ENCODE assay signal across 15 cellular contexts in the genomic region with DNA sequence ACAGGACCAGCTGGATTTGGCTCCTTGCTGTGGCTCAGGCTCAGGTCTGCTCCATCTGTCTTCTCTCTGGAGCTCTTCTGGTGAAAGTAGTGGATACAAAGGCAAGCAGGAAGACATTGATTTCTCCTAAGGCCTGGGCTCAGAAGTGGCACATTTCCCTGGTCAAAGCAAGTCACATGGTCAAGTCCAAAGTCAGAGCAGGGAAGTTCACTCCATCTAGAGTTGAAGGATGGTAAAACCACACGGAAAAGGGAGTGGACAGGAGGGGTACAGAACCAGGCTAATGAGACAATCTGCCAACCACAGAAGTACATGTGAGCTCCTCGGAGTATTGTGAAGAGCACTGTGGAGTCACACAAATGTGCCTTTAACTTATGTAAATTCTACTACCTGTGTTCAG.
DNase-seq lines count a peak whose midpoint lies in the region; ATAC-seq and TF ChIP-seq lines count a peak whose summit lies in the region.
"Had no signal": no experiment of that assay in that cellular context is flagged by ENCODE, and none has a peak within 500 bp of the region (broad histone marks: within the 10 kb centered on the region; RNA-seq: fewer than 3 reads in every experiment).

No MANE protein-coding gene starts in this region.

- no peaks in the 10 kb centered on the region for H3K27me3 ChIP-seq in WERI-Rb-1 (ENCODE audit: insufficient read depth, low read depth, severe bottlenecking)

- ATAC-seq in left colon (peak; percentile 87), HG03135 (IDR thresholded peaks at IDR 0.05; ENCODE audit: unreplicated experiment) (no peak), HG03432 (IDR thresholded peaks at IDR 0.05; ENCODE audit: unreplicated experiment) (no peak)

- TF ChIP-seq RAD21 in Ishikawa (IDR thresholded peaks at IDR 0.05; ENCODE audit: low read depth): no peak

- intact Hi-C loops in left colon (cut with DNase I, micrococcal nuclease): no loop called here

- H3K9me3 ChIP-seq in WERI-Rb-1 (ENCODE audit: severe bottlenecking): peaks cover 17% of the 10 kb centered on the region

- TF ChIP-seq EP300 in Ishikawa (IDR thresholded peaks at IDR 0.05; ENCODE audit: borderline replicate concordance): no peak

- DNase-seq in EL (peak; percentile 4), WERI-Rb-1 (peak; percentile 70), left colon (no peak), T-helper 1 cell (no peak)
- no peak for DNase-seq in activated CD4-positive, alpha-beta T cell treated with anti-CD3 and anti-CD28 coated beads for 1 hour
- DNase-seq: activated gamma-delta T cell treated with Interleukin-2 at 50 U/mL for 16 hours; CD4-positive, alpha-beta T cell; hypothalamus; NCI-H1105 treated with DMSO at 0.1 percent for 48 hours; occipital lobe; stomach had no signal

- no peak overlapping the region for H3K4me3 ChIP-seq in WERI-Rb-1 (ENCODE audit: low read depth, low read length)
- H3K4me3 ChIP-seq: smooth muscle cell, stomach had no signal

- no peaks in the 10 kb centered on the region for H3K36me3 ChIP-seq in WERI-Rb-1
- H3K36me3 ChIP-seq: stomach had no signal

- TF ChIP-seq CTCF in WERI-Rb-1 (IDR thresholded peaks at IDR 0.05; ENCODE audit: low read depth, low read length): peak; percentile 59

- no peak overlapping the region for H3K27ac ChIP-seq in WERI-Rb-1
- H3K27ac ChIP-seq: stomach had no signal

TF ChIP-seq in Ishikawa, 13 proteins besides CTCF, POLR2A, EP300 and RAD21:
- TF ChIP-seq ZBTB7A (IDR thresholded peaks at IDR 0.05; ENCODE audit: low read depth) (no peak), USF1 (IDR thresholded peaks at IDR 0.05) (peak; percentile 36; the same call in 1 of the 2 replicates), TEAD4 (IDR thresholded peaks at IDR 0.05) (no peak), NFIC (IDR thresholded peaks at IDR 0.05) (no peak), CREB1 (IDR thresholded peaks at IDR 0.05; ENCODE audit: low read depth) (no peak), TCF12 (IDR thresholded peaks at IDR 0.05; ENCODE audit: low read depth) (no peak)

Comparison
In these comparisons a context has a peak if more than half of its experiments do, and no peak if none do; other contexts are left out.
1. DNase-seq: peak in EL (single experiment) and WERI-Rb-1 (single experiment); none in left colon (0 of 2), activated CD4-positive, alpha-beta T cell treated with anti-CD3 and anti-CD28 coated beads for 1 hour (single experiment) and T-helper 1 cell (0 of 5).